22 cellular contexts compared by ENCODE assay signal in the genomic region with DNA sequence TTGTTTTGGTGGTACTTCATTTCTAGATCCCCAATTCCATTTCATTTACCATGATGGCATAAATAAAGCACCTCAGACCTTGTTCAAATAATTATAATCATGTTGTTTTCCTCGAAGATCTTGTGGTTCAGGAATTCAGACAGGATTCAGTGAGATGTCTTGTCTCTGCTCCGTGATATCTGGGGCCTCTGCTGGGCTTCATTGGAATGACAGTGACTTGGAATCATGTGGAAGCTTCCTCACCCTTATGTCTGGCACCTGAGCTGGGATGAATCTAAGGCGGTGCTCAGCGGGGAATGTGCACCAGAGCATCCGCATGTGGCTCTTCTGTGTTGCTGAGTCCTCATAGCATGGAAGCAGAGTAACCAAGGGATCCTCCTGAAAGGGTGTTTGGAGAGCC.
DNase-seq lines count a peak whose midpoint lies in the region; ATAC-seq and TF ChIP-seq lines count a peak whose summit lies in the region.
"Had no signal": no experiment of that assay in that cellular context is flagged by ENCODE, and none has a peak within 500 bp of the region (broad histone marks: within the 10 kb centered on the region; RNA-seq: fewer than 3 reads in every experiment).

No MANE protein-coding gene starts in this region.

- intact Hi-C loops in adrenal gland (cut with DNase I), result no loop called here

- no peaks in the 10 kb centered on the region for H3K9me3 Mint-ChIP-seq in T-helper 2 cell treated with Interferon-gamma antibody and Interleukin-4, amounts not matched to agents 5 μg/mL and 100 μg/mL, for 36 hours
- H3K9me3 Mint-ChIP-seq: activated naive CD8-positive, alpha-beta T cell treated with anti-CD3 and anti-CD28 coated beads, Interleukin-2, amount 50 U/mL, for 24 hours; activated T-cell treated with anti-CD3 and anti-CD28 coated beads, Interleukin-2, amount 50 U/mL, for 4 hours; T-helper 1 cell treated with Interleukin-12 subunit alpha and Interleukin-12 subunit beta and Interleukin-4 antibody, amounts not matched to agents 30 μg/mL and 1 μg/mL, for 36 hours had no signal

- no peaks in the 10 kb centered on the region for H3K9me3 ChIP-seq in adrenal gland (replicated peaks in 1 of 3)
- H3K9me3 ChIP-seq in iPS DF 6.9 (ENCODE audit: control insufficient read depth, insufficient read depth, low read length), result no peaks in the 10 kb centered on the region
- H3K9me3 ChIP-seq: BLaER1 treated with 17β-estradiol and CSF1 and Interleukin-3, amounts not matched to agents 10 nM and 100 nM had no signal

- DNase-seq in AG10803 (ENCODE audit: low read depth), result no peak
- peak; percentile 27 for DNase-seq in HT1080 (ENCODE audit: low read depth)
- DNase-seq in adrenal gland, result peak in 1 of 7 donors; percentile 20
- DNase-seq in iPS DF 6.9 (ENCODE audit: low read depth, low spot score), result peak; percentile 11
- no peak for DNase-seq in NOMO-1 treated with dmso at 0.1 percent for 144 hours (lab: John Stamatoyannopoulos, UW; ENCODE audit: unreplicated experiment)
- no peak for DNase-seq in NCI-H748 (lab: John Stamatoyannopoulos, UW; ENCODE audit: unreplicated experiment)
- DNase-seq in T-helper 2 cell treated with Interferon-gamma antibody and Interleukin-4, amounts not matched to agents 5 μg/mL and 100 μg/mL, for 36 hours (ENCODE audit: low spot score), result no peak
- DNase-seq: activated CD4-positive, alpha-beta T cell treated with anti-CD3 and anti-CD28 coated beads for 48 hours; activated naive CD8-positive, alpha-beta T cell treated with anti-CD3 and anti-CD28 coated beads, Interleukin-2, amount 50 U/mL, for 24 hours; activated T-cell treated with anti-CD3 and anti-CD28 coated beads, Interleukin-2, amount 50 U/mL, for 4 hours; cerebellar nuclear complex; DMS79; Karpas-422; kidney; midbrain; NCI-H446 treated with DMSO at 0.1 percent for 48 hours; stimulated activated naive CD4-positive, alpha-beta T cell treated with Interleukin-2 at 50 U/mL for 16 hours had no signal

- H3K27ac ChIP-seq in adrenal gland (no peak overlapping the region), iPS DF 6.9 (ENCODE audit: low read length) (no peak overlapping the region)
- H3K27ac ChIP-seq: BLaER1 treated with 17β-estradiol and CSF1 and Interleukin-3, amounts not matched to agents 10 nM and 100 nM; HL-60 had no signal

- WGBS in adrenal gland, 4 donors, result 65 to 81% (median 76%) methylated on average over 2 to 5 of the region's 5 CpGs
- no CpG with 5 or more reads among the region's 5 CpGs for WGBS in iPS DF 6.9 (ENCODE audit: insufficient coverage, insufficient read length)

- H3K27ac Mint-ChIP-seq in T-helper 2 cell treated with Interferon-gamma antibody and Interleukin-4, amounts not matched to agents 5 μg/mL and 100 μg/mL, for 36 hours, result no peak overlapping the region
- H3K27ac Mint-ChIP-seq: activated naive CD8-positive, alpha-beta T cell treated with anti-CD3 and anti-CD28 coated beads, Interleukin-2, amount 50 U/mL, for 24 hours; T-helper 1 cell treated with Interleukin-12 subunit alpha and Interleukin-12 subunit beta and Interleukin-4 antibody, amounts not matched to agents 30 μg/mL and 1 μg/mL, for 36 hours had no signal

- no peaks in the 10 kb centered on the region for H3K36me3 Mint-ChIP-seq in T-helper 2 cell treated with Interferon-gamma antibody and Interleukin-4, amounts not matched to agents 5 μg/mL and 100 μg/mL, for 36 hours (ENCODE audit: low read depth)

- no peaks in the 10 kb centered on the region for H3K27me3 Mint-ChIP-seq in T-helper 2 cell treated with Interferon-gamma antibody and Interleukin-4, amounts not matched to agents 5 μg/mL and 100 μg/mL, for 36 hours (ENCODE audit: low read depth)
- H3K27me3 Mint-ChIP-seq: activated naive CD8-positive, alpha-beta T cell treated with anti-CD3 and anti-CD28 coated beads, Interleukin-2, amount 50 U/mL, for 24 hours had no signal

- H3K36me3 ChIP-seq in adrenal gland (replicated peaks in 1 of 2), result no peaks in the 10 kb centered on the region
- H3K36me3 ChIP-seq in iPS DF 6.9 (ENCODE audit: control insufficient read depth, insufficient read depth, low read length), result no peaks in the 10 kb centered on the region
- H3K36me3 ChIP-seq: BLaER1 treated with 17β-estradiol and CSF1 and Interleukin-3, amounts not matched to agents 10 nM and 100 nM had no signal

- no peaks in the 10 kb centered on the region for H3K4me1 ChIP-seq in adrenal gland (replicated peaks in 1 of 2)
- H3K4me1 ChIP-seq in iPS DF 6.9 (ENCODE audit: control insufficient read depth, insufficient read depth, low read length), result no peaks in the 10 kb centered on the region

- no peak overlapping the region for H3K4me3 Mint-ChIP-seq in T-helper 2 cell treated with Interferon-gamma antibody and Interleukin-4, amounts not matched to agents 5 μg/mL and 100 μg/mL, for 36 hours
- H3K4me3 Mint-ChIP-seq: activated naive CD8-positive, alpha-beta T cell treated with anti-CD3 and anti-CD28 coated beads, Interleukin-2, amount 50 U/mL, for 24 hours; activated T-cell treated with anti-CD3 and anti-CD28 coated beads, Interleukin-2, amount 50 U/mL, for 4 hours; T-helper 1 cell treated with Interleukin-12 subunit alpha and Interleukin-12 subunit beta and Interleukin-4 antibody, amounts not matched to agents 30 μg/mL and 1 μg/mL, for 36 hours had no signal

- ATAC-seq in GM19395 (IDR thresholded peaks at IDR 0.05; ENCODE audit: unreplicated experiment), result no peak
- ATAC-seq: activated naive CD8-positive, alpha-beta T cell treated with anti-CD3 and anti-CD28 coated beads, Interleukin-2, amount 50 U/mL, for 24 hours; activated T-cell treated with anti-CD3 and anti-CD28 coated beads, Interleukin-2, amount 50 U/mL, for 4 hours; Panc1 had no signal

- no peak overlapping the region for H3K4me3 ChIP-seq in AG10803 (ENCODE audit: low read length)
- H3K4me3 ChIP-seq in adrenal gland, result no peak overlapping the region
- H3K4me3 ChIP-seq in iPS DF 6.9 (ENCODE audit: low read length), result no peak overlapping the region
- H3K4me3 ChIP-seq: BLaER1 treated with 17β-estradiol and CSF1 and Interleukin-3, amounts not matched to agents 10 nM and 100 nM had no signal

- no peak for TF ChIP-seq POLR2A in adrenal gland (IDR thresholded peaks at IDR 0.05)

- H3K27me3 ChIP-seq in adrenal gland (no peaks in the 10 kb centered on the region), iPS DF 6.9 (ENCODE audit: control insufficient read depth, insufficient read depth, low read length) (no peaks in the 10 kb centered on the region)
- H3K27me3 ChIP-seq: BLaER1 treated with 17β-estradiol and CSF1 and Interleukin-3, amounts not matched to agents 10 nM and 100 nM had no signal

- H3K4me1 Mint-ChIP-seq in T-helper 2 cell treated with Interferon-gamma antibody and Interleukin-4, amounts not matched to agents 5 μg/mL and 100 μg/mL, for 36 hours (ENCODE audit: low read depth), result no peaks in the 10 kb centered on the region
- H3K4me1 Mint-ChIP-seq: activated naive CD8-positive, alpha-beta T cell treated with anti-CD3 and anti-CD28 coated beads, Interleukin-2, amount 50 U/mL, for 24 hours had no signal

- TF ChIP-seq CTCF in AG10803 (conservative IDR thresholded peaks at IDR 0.05; ENCODE audit: low read length) (peak; percentile 44), adrenal gland (IDR thresholded peaks at IDR 0.05) (peak in 4 of 6 experiments; percentile 21 to 34 (median 28))

Comparison
In these comparisons a context has a peak if more than half of its experiments do, and no peak if none do; other contexts are left out.
1. DNase-seq: peak in HT1080 (single experiment) and iPS DF 6.9 (single experiment); none in AG10803 (single experiment), NOMO-1 treated with dmso at 0.1 percent for 144 hours (single experiment), NCI-H748 (single experiment) and T-helper 2 cell treated with Interferon-gamma antibody and Interleukin-4, amounts not matched to agents 5 μg/mL and 100 μg/mL, for 36 hours (single experiment).